Comparison of ENCODE assay signal across 1 cellular context in the genomic region with DNA sequence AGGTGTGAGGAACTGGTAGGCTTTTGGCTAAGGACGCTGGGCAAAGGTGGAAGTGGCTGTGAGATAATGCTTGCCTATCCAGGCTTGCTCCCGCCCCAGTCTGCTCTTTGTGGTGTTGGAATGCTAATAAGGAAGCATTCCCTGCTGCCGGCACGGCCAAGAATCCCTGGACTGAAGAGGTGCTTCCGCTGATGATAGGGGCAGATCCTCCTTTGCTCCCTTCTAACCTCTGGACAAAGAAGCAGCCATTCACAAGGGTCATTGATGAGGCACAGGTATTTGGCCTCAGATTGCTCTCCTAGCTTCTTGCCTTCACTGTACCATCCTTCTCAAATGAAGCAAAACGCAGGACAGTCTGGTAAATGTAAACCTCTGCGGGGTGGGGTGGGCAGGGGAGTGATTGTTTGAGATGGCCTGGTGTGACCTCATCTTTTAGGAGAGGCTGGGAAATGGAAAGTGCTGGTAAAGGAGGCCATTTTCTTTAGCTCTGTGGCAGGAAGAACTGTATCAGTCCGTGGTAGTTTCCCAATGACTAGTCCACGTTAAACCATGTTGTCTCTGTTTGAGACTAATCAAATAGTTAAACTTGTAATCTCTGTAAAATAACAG.
TF ChIP-seq lines count a peak whose summit lies in the region.

No MANE protein-coding gene starts in this region.

TF ChIP-seq in GM12878, 131 proteins besides CTCF, POLR2A, EP300 and RAD21:
- TF ChIP-seq ATF7 (IDR thresholded peaks at IDR 0.05; ENCODE audit: low read depth) (peak; percentile 54; the same call in 1 of the 2 replicates), IKZF2 (IDR thresholded peaks at IDR 0.05) (no peak), TAF1 (IDR thresholded peaks at IDR 0.05; ENCODE audit: borderline replicate concordance, low read depth, low read length) (0 out of 2 replicates have a peak, but pooled peaks have one; percentile 26), JUNB (IDR thresholded peaks at IDR 0.05) (peak; percentile 49; the same call in 1 of the 2 replicates), YY1 (IDR thresholded peaks at IDR 0.05; ENCODE audit: low read depth, low read length) (peak; percentile 93), RUNX3 (IDR thresholded peaks at IDR 0.05; ENCODE audit: low read length) (peak; percentile 35; the same call in 1 of the 2 replicates), ZBTB33 (IDR thresholded peaks at IDR 0.05) (no peak), STAT1 (conservative IDR thresholded peaks at IDR 0.05) (no peak), RB1 (IDR thresholded peaks at IDR 0.05; ENCODE audit: borderline replicate concordance) (no peak), CREM (IDR thresholded peaks at IDR 0.05; ENCODE audit: low read depth) (0 out of 2 replicates have a peak, but pooled peaks have one; percentile 20), ZSCAN29 (IDR thresholded peaks at IDR 0.05) (no peak), PRDM15 (CRISPR knock-in tag; IDR thresholded peaks at IDR 0.05) (no peak), GABPA (IDR thresholded peaks at IDR 0.05; ENCODE audit: low read depth) (no peak)
